Comparison of ENCODE assay signal across 14 cellular contexts in the genomic region with DNA sequence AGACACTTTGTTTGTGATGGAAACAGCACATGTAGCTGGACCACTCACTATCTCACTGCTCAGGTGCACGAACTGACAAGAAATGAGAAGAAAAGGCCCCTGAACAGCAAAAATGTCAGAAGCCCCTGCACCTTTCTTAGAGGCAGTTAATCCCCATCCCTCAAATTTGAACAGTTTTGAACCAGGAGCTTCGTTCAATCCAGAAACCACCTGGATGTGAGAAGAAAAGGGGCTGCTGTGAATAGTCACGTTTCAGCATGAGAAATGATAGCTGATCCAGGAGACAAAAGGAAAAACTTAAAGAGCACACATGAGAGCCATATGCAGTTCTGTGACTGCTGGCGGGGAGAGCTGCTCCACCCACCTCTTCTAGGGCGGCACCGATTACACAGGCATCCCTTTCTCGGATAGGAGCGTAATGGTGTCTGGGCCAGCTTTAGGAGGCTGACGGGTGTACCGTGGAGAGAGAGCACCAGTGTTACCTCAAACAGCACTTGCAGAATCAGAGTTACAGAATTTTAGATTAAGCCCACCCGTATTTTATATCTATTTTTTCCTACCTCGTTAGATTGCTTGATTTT.
DNase-seq lines count a peak whose midpoint lies in the region; ATAC-seq and TF ChIP-seq lines count a peak whose summit lies in the region.
"Had no signal": no experiment of that assay in that cellular context is flagged by ENCODE, and none has a peak within 500 bp of the region (broad histone marks: within the 10 kb centered on the region; RNA-seq: fewer than 3 reads in every experiment).

No MANE protein-coding gene starts in this region.

- H3K4me1 ChIP-seq in MM.1S (ENCODE audit: low read length), result no peaks in the 10 kb centered on the region

- H3K9me3 ChIP-seq in MM.1S (replicated peaks; ENCODE audit: insufficient read depth, low read length), result no peaks in the 10 kb centered on the region

- peaks cover 100% of the 10 kb centered on the region for H3K79me2 ChIP-seq in MM.1S (ENCODE audit: low read length)

- H3K4me3 Mint-ChIP-seq in activated naive CD4-positive, alpha-beta T cell treated with anti-CD3 and anti-CD28 coated beads, Interleukin-2, amount 10 ng/mL, durations not matched to agents 7 days and 5 days, result peak overlapping the region; percentile 29
- H3K4me3 Mint-ChIP-seq in stimulated activated naive CD8-positive, alpha-beta T cell treated with anti-CD3 and anti-CD28 coated beads, Interleukin-15, Interleukin-2, amounts not matched to agents 100 ng/mL and 50 ng/mL, for 24 hours, result peak overlapping the region; percentile 71

- H3K27me3 ChIP-seq in MM.1S (replicated peaks; ENCODE audit: insufficient read depth, low read length), result no peaks in the 10 kb centered on the region

- H3K4me3 ChIP-seq in MM.1S (ENCODE audit: low read length), result no peak overlapping the region

- H4K20me1 ChIP-seq in MM.1S (ENCODE audit: insufficient read depth, low read length), result peaks cover 75% of the 10 kb centered on the region

- no peak overlapping the region for H3K27ac ChIP-seq in MM.1S (ENCODE audit: low read length)
- H3K27ac ChIP-seq: 22Rv1 had no signal

- H3K36me3 Mint-ChIP-seq in activated naive CD4-positive, alpha-beta T cell treated with anti-CD3 and anti-CD28 coated beads, Interleukin-2, amount 10 ng/mL, durations not matched to agents 7 days and 5 days, result peaks cover 42% of the 10 kb centered on the region
- peaks cover 12% of the 10 kb centered on the region for H3K36me3 Mint-ChIP-seq in stimulated activated naive CD8-positive, alpha-beta T cell treated with anti-CD3 and anti-CD28 coated beads, Interleukin-15, Interleukin-2, amounts not matched to agents 100 ng/mL and 50 ng/mL, for 24 hours (ENCODE audit: low read depth)

- no peaks in the 10 kb centered on the region for H3K27me3 Mint-ChIP-seq in activated naive CD4-positive, alpha-beta T cell treated with anti-CD3 and anti-CD28 coated beads, Interleukin-2, amount 10 ng/mL, durations not matched to agents 7 days and 5 days
- H3K27me3 Mint-ChIP-seq in stimulated activated naive CD8-positive, alpha-beta T cell treated with anti-CD3 and anti-CD28 coated beads, Interleukin-15, Interleukin-2, amounts not matched to agents 100 ng/mL and 50 ng/mL, for 24 hours, result no peaks in the 10 kb centered on the region

- H3K36me3 ChIP-seq in MM.1S (replicated peaks; ENCODE audit: insufficient read depth, low read length), result 0 out of 2 replicates have a peak, but pooled peaks cover under 1% of the 10 kb centered on the region

- H3K9me2 ChIP-seq in MM.1S (replicated peaks; ENCODE audit: insufficient read depth, low read length), result no peaks in the 10 kb centered on the region

- H3K27ac Mint-ChIP-seq in activated naive CD4-positive, alpha-beta T cell treated with anti-CD3 and anti-CD28 coated beads, Interleukin-2, amount 10 ng/mL, durations not matched to agents 7 days and 5 days, result no peak overlapping the region
- H3K27ac Mint-ChIP-seq in stimulated activated naive CD8-positive, alpha-beta T cell treated with anti-CD3 and anti-CD28 coated beads, Interleukin-15, Interleukin-2, amounts not matched to agents 100 ng/mL and 50 ng/mL, for 24 hours, result peak overlapping the region; percentile 87

- DNase-seq in NCI-H1436 (lab: John Stamatoyannopoulos, UW), result peak; percentile 11
- no peak for DNase-seq in NCI-H1436 treated with DMSO at 0.1 percent for 48 hours (lab: John Stamatoyannopoulos, UW)
- peak; percentile 64 for DNase-seq in activated naive CD4-positive, alpha-beta T cell treated with anti-CD3 and anti-CD28 coated beads, Interleukin-2, amount 10 ng/mL, durations not matched to agents 7 days and 5 days
- peak in 1 of 2 donors; percentile 35 for DNase-seq in left colon
- no peak for DNase-seq in MM.1S
- DNase-seq in DMS 273 (lab: John Stamatoyannopoulos, UW; ENCODE audit: unreplicated experiment), result no peak
- DNase-seq: activated CD4-positive, CD25-positive, alpha-beta regulatory T cell; H7; hippocampal formation; NCI-H1694 treated with DMSO at 0.1 percent for 48 hours had no signal

- peaks cover 83% of the 10 kb centered on the region for H3K4me1 Mint-ChIP-seq in activated naive CD4-positive, alpha-beta T cell treated with anti-CD3 and anti-CD28 coated beads, Interleukin-2, amount 10 ng/mL, durations not matched to agents 7 days and 5 days
- H3K4me1 Mint-ChIP-seq in stimulated activated naive CD8-positive, alpha-beta T cell treated with anti-CD3 and anti-CD28 coated beads, Interleukin-15, Interleukin-2, amounts not matched to agents 100 ng/mL and 50 ng/mL, for 24 hours (ENCODE audit: low read depth), result peaks cover 86% of the 10 kb centered on the region

- intact Hi-C loops in left colon (cut with DNase I, micrococcal nuclease), result no loop called here

- ATAC-seq in left colon (peak; percentile 55), GM19324 (IDR thresholded peaks at IDR 0.05; ENCODE audit: low FRiP score, unreplicated experiment) (no peak)
- ATAC-seq: Panc1 had no signal

- H3K4me2 ChIP-seq in MM.1S (ENCODE audit: low read depth, low read length), result no peak overlapping the region

- no peak overlapping the region for H2AFZ ChIP-seq in MM.1S (ENCODE audit: low read length)

- H3K9me3 Mint-ChIP-seq in activated naive CD4-positive, alpha-beta T cell treated with anti-CD3 and anti-CD28 coated beads, Interleukin-2, amount 10 ng/mL, durations not matched to agents 7 days and 5 days, result no peaks in the 10 kb centered on the region
- H3K9me3 Mint-ChIP-seq in stimulated activated naive CD8-positive, alpha-beta T cell treated with anti-CD3 and anti-CD28 coated beads, Interleukin-15, Interleukin-2, amounts not matched to agents 100 ng/mL and 50 ng/mL, for 24 hours, result no peaks in the 10 kb centered on the region

- no peaks in the 10 kb centered on the region for H3F3A ChIP-seq in MM.1S (ENCODE audit: insufficient read depth, low read length)

- TF ChIP-seq CTCF in MM.1S (IDR thresholded peaks at IDR 0.05; ENCODE audit: low read length), result no peak

- CTCF ChIA-PET in activated naive CD4-positive, alpha-beta T cell treated with anti-CD3 and anti-CD28 coated beads, Interleukin-2, amount 10 ng/mL, durations not matched to agents 7 days and 5 days (lab: Charles Lee), result interaction anchor here (1.7 to 1.8 kb wide), 2 partner anchors 48 to 52 kb away, joined by 3 to 17 read pairs; no protein-coding TSS in a partner anchor

- H3K9ac ChIP-seq in MM.1S (ENCODE audit: low read length), result no peak overlapping the region

Comparison
In these comparisons a context has a peak if more than half of its experiments do, and no peak if none do; other contexts are left out.
1. DNase-seq: peak in NCI-H1436 (single experiment) and activated naive CD4-positive, alpha-beta T cell treated with anti-CD3 and anti-CD28 coated beads, Interleukin-2, amount 10 ng/mL, durations not matched to agents 7 days and 5 days (single experiment); none in NCI-H1436 treated with DMSO at 0.1 percent for 48 hours (single experiment), MM.1S (single experiment) and DMS 273 (single experiment).